Comparison of ENCODE assay signal across 1 cellular context in the genomic region with DNA sequence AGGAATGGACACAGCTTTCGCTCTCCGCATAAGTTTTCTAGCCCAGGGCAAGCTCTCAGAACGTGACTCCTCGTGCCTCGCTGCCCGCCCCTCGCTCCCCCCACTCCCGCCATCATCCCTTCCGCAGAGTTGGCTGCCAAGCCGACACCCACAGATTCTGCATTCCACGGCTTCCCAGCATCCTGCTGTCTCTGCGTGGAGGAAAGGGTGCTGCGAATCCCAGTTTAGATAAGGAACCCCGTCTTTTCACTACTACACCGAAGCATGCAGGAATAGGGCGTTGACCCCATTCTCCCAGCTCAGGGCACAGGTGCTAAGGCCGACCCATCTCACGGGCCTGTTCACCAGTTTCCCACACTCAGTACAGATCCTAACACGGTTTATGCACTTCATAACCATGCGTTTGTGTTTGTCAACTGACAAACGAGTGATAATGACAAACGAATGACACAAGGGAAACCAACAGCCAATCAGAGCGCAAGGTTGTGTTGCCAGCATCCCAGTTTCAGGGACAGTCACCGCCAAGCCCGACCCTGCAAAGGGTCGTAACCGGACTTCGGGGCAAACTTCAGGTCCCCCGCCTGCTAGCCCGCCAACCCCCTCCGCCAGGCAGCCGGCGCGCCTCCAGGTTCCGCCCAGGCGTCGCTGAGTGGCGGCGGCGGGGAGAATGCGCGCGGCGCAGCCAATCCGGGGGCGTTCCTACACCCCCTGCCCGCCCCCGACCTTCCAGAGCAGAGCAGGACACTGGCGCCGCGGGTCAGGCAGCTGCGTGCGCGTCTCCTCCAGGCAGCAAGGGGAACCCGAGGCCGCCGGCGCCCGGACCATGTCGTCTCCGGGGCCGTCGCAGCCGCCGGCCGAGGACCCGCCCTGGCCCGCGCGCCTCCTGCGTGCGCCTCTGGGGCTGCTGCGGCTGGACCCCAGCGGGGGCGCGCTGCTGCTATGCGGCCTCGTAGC.
TF ChIP-seq lines count a peak whose summit lies in the region.

A gene (plus strand): TSS at position 729 of the 954 bp plus-strand sequence. CDS start 95 bp downstream, at position 824.

TF ChIP-seq in HepG2, 621 proteins besides CTCF, POLR2A, EP300 and RAD21 (continued from another document and continues in another):
- no peak for TF ChIP-seq SMARCE1 (IDR thresholded peaks at IDR 0.05; ENCODE audit: borderline replicate concordance)
- TF ChIP-seq GATAD1 (CRISPR knock-in tag; IDR thresholded peaks at IDR 0.05): no peak
- no peak for TF ChIP-seq EZH2 (conservative IDR thresholded peaks at IDR 0.05; ENCODE audit: low read depth, low read length)
- peak; percentile 52 for TF ChIP-seq PHF21A (CRISPR knock-in tag; IDR thresholded peaks at IDR 0.05)
- TF ChIP-seq NFYB (CRISPR knock-in tag; IDR thresholded peaks at IDR 0.05): peak; percentile 87
- TF ChIP-seq SPEN (CRISPR knock-in tag; IDR thresholded peaks at IDR 0.05; ENCODE audit: low read depth): peak; percentile 48
- TF ChIP-seq PHF8 (CRISPR knock-in tag; IDR thresholded peaks at IDR 0.05): peak; percentile 53; the same call in 1 of the 2 replicates
- TF ChIP-seq ZNF598 (CRISPR knock-in tag; IDR thresholded peaks at IDR 0.05; ENCODE audit: borderline replicate concordance): no peak
- peak; percentile 75 for TF ChIP-seq ZNF501 (CRISPR knock-in tag; IDR thresholded peaks at IDR 0.05)
- TF ChIP-seq ZNF674 (CRISPR knock-in tag; IDR thresholded peaks at IDR 0.05; ENCODE audit: low read depth): no peak
- no peak for TF ChIP-seq ZKSCAN1 (IDR thresholded peaks at IDR 0.05; ENCODE audit: low read length)
- peak; percentile 15 for TF ChIP-seq HNRNPK (IDR thresholded peaks at IDR 0.05; ENCODE audit: low read depth, low read length, poor library complexity, severe bottlenecking)
- TF ChIP-seq ZNF841 (CRISPR knock-in tag; IDR thresholded peaks at IDR 0.05; ENCODE audit: borderline replicate concordance): no peak
- TF ChIP-seq GABPB1 (CRISPR knock-in tag; IDR thresholded peaks at IDR 0.05): peak; percentile 61
- TF ChIP-seq CENPX (CRISPR knock-in tag; IDR thresholded peaks at IDR 0.05): no peak
- TF ChIP-seq MXD4 (CRISPR knock-in tag; IDR thresholded peaks at IDR 0.05): no peak
- 0 out of 2 replicates have a peak, but pooled peaks have one; percentile 39 for TF ChIP-seq ZZZ3 (CRISPR knock-in tag; IDR thresholded peaks at IDR 0.05; ENCODE audit: borderline replicate concordance)
- TF ChIP-seq KLF16 (CRISPR knock-in tag; IDR thresholded peaks at IDR 0.05): peak in 1 of 2 experiments; percentile 50; a peak in 1 of 4 replicates
- peak; percentile 10; the same call in 1 of the 2 replicates for TF ChIP-seq IRF2 (CRISPR knock-in tag; IDR thresholded peaks at IDR 0.05)
- TF ChIP-seq, protein P1, sequence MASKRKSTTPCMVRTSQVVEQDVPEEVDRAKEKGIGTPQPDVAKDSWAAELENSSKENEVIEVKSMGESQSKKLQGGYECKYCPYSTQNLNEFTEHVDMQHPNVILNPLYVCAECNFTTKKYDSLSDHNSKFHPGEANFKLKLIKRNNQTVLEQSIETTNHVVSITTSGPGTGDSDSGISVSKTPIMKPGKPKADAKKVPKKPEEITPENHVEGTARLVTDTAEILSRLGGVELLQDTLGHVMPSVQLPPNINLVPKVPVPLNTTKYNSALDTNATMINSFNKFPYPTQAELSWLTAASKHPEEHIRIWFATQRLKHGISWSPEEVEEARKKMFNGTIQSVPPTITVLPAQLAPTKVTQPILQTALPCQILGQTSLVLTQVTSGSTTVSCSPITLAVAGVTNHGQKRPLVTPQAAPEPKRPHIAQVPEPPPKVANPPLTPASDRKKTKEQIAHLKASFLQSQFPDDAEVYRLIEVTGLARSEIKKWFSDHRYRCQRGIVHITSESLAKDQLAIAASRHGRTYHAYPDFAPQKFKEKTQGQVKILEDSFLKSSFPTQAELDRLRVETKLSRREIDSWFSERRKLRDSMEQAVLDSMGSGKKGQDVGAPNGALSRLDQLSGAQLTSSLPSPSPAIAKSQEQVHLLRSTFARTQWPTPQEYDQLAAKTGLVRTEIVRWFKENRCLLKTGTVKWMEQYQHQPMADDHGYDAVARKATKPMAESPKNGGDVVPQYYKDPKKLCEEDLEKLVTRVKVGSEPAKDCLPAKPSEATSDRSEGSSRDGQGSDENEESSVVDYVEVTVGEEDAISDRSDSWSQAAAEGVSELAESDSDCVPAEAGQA (IDR thresholded peaks at IDR 0.05; ENCODE audit: low read depth): no peak
- TF ChIP-seq, protein P1 (CRISPR knock-in tag; IDR thresholded peaks at IDR 0.05; ENCODE audit: borderline replicate concordance): peak; percentile 67; the same call in 1 of the 2 replicates
- no peak for TF ChIP-seq JUN (CRISPR knock-in tag; IDR thresholded peaks at IDR 0.05)
- no peak for TF ChIP-seq JDP2 (CRISPR knock-in tag; IDR thresholded peaks at IDR 0.05; ENCODE audit: borderline replicate concordance)
- TF ChIP-seq PPARG (CRISPR knock-in tag; conservative IDR thresholded peaks at IDR 0.05): no peak
- TF ChIP-seq NR3C1 (CRISPR knock-in tag; IDR thresholded peaks at IDR 0.05): no peak
- no peak for TF ChIP-seq MBD4 (IDR thresholded peaks at IDR 0.05; ENCODE audit: borderline replicate concordance, low read length)
- TF ChIP-seq JUNB (CRISPR knock-in tag; IDR thresholded peaks at IDR 0.05; ENCODE audit: borderline replicate concordance): no peak
- TF ChIP-seq, protein P2, sequence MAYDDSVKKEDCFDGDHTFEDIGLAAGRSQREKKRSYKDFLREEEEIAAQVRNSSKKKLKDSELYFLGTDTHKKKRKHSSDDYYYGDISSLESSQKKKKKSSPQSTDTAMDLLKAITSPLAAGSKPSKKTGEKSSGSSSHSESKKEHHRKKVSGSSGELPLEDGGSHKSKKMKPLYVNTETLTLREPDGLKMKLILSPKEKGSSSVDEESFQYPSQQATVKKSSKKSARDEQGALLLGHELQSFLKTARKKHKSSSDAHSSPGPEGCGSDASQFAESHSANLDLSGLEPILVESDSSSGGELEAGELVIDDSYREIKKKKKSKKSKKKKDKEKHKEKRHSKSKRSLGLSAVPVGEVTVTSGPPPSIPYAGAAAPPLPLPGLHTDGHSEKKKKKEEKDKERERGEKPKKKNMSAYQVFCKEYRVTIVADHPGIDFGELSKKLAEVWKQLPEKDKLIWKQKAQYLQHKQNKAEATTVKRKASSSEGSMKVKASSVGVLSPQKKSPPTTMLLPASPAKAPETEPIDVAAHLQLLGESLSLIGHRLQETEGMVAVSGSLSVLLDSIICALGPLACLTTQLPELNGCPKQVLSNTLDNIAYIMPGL (CRISPR knock-in tag; IDR thresholded peaks at IDR 0.05; ENCODE audit: borderline replicate concordance in 1 of 2, low read depth in 1 of 2): peak in 1 of 2 experiments; percentile 47; a peak in 1 of 4 replicates
- TF ChIP-seq NCOA2 (CRISPR knock-in tag; IDR thresholded peaks at IDR 0.05): no peak
- TF ChIP-seq RBM39 (IDR thresholded peaks at IDR 0.05; ENCODE audit: low read depth, low read length, poor library complexity, severe bottlenecking): no peak
- no peak for TF ChIP-seq DMAP1 (CRISPR knock-in tag; IDR thresholded peaks at IDR 0.05)
- TF ChIP-seq CEBPG (CRISPR knock-in tag; IDR thresholded peaks at IDR 0.05): no peak
- peak; percentile 8; the same call in 1 of the 2 replicates for TF ChIP-seq FOXA3 (CRISPR knock-in tag; IDR thresholded peaks at IDR 0.05)
- TF ChIP-seq, protein P3, sequence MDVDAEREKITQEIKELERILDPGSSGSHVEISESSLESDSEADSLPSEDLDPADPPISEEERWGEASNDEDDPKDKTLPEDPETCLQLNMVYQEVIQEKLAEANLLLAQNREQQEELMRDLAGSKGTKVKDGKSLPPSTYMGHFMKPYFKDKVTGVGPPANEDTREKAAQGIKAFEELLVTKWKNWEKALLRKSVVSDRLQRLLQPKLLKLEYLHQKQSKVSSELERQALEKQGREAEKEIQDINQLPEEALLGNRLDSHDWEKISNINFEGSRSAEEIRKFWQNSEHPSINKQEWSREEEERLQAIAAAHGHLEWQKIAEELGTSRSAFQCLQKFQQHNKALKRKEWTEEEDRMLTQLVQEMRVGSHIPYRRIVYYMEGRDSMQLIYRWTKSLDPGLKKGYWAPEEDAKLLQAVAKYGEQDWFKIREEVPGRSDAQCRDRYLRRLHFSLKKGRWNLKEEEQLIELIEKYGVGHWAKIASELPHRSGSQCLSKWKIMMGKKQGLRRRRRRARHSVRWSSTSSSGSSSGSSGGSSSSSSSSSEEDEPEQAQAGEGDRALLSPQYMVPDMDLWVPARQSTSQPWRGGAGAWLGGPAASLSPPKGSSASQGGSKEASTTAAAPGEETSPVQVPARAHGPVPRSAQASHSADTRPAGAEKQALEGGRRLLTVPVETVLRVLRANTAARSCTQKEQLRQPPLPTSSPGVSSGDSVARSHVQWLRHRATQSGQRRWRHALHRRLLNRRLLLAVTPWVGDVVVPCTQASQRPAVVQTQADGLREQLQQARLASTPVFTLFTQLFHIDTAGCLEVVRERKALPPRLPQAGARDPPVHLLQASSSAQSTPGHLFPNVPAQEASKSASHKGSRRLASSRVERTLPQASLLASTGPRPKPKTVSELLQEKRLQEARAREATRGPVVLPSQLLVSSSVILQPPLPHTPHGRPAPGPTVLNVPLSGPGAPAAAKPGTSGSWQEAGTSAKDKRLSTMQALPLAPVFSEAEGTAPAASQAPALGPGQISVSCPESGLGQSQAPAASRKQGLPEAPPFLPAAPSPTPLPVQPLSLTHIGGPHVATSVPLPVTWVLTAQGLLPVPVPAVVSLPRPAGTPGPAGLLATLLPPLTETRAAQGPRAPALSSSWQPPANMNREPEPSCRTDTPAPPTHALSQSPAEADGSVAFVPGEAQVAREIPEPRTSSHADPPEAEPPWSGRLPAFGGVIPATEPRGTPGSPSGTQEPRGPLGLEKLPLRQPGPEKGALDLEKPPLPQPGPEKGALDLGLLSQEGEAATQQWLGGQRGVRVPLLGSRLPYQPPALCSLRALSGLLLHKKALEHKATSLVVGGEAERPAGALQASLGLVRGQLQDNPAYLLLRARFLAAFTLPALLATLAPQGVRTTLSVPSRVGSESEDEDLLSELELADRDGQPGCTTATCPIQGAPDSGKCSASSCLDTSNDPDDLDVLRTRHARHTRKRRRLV (CRISPR knock-in tag; IDR thresholded peaks at IDR 0.05): no peak
- peak; percentile 33 for TF ChIP-seq TBX2 (CRISPR knock-in tag; IDR thresholded peaks at IDR 0.05; ENCODE audit: borderline replicate concordance)
- TF ChIP-seq MAFK (conservative IDR thresholded peaks at IDR 0.05 in 1 of 2, IDR thresholded peaks at IDR 0.05 in 1 of 2; ENCODE audit: low read length in 2 of 2): no peak
- TF ChIP-seq SYNCRIP (IDR thresholded peaks at IDR 0.05; ENCODE audit: insufficient read depth, low read depth, low read length): no peak
- TF ChIP-seq, protein P4, sequence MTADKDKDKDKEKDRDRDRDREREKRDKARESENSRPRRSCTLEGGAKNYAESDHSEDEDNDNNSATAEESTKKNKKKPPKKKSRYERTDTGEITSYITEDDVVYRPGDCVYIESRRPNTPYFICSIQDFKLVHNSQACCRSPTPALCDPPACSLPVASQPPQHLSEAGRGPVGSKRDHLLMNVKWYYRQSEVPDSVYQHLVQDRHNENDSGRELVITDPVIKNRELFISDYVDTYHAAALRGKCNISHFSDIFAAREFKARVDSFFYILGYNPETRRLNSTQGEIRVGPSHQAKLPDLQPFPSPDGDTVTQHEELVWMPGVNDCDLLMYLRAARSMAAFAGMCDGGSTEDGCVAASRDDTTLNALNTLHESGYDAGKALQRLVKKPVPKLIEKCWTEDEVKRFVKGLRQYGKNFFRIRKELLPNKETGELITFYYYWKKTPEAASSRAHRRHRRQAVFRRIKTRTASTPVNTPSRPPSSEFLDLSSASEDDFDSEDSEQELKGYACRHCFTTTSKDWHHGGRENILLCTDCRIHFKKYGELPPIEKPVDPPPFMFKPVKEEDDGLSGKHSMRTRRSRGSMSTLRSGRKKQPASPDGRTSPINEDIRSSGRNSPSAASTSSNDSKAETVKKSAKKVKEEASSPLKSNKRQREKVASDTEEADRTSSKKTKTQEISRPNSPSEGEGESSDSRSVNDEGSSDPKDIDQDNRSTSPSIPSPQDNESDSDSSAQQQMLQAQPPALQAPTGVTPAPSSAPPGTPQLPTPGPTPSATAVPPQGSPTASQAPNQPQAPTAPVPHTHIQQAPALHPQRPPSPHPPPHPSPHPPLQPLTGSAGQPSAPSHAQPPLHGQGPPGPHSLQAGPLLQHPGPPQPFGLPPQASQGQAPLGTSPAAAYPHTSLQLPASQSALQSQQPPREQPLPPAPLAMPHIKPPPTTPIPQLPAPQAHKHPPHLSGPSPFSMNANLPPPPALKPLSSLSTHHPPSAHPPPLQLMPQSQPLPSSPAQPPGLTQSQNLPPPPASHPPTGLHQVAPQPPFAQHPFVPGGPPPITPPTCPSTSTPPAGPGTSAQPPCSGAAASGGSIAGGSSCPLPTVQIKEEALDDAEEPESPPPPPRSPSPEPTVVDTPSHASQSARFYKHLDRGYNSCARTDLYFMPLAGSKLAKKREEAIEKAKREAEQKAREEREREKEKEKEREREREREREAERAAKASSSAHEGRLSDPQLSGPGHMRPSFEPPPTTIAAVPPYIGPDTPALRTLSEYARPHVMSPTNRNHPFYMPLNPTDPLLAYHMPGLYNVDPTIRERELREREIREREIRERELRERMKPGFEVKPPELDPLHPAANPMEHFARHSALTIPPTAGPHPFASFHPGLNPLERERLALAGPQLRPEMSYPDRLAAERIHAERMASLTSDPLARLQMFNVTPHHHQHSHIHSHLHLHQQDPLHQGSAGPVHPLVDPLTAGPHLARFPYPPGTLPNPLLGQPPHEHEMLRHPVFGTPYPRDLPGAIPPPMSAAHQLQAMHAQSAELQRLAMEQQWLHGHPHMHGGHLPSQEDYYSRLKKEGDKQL (CRISPR knock-in tag; IDR thresholded peaks at IDR 0.05; ENCODE audit: low read depth): no peak
- TF ChIP-seq HDAC6 (IDR thresholded peaks at IDR 0.05; ENCODE audit: low read depth, low read length): no peak
- TF ChIP-seq ZNF552 (CRISPR knock-in tag; IDR thresholded peaks at IDR 0.05; ENCODE audit: borderline replicate concordance): no peak
- peak; percentile 84 for TF ChIP-seq ARNT2 (CRISPR knock-in tag; IDR thresholded peaks at IDR 0.05; ENCODE audit: low read depth)
- no peak for TF ChIP-seq ZNF879 (CRISPR knock-in tag; IDR thresholded peaks at IDR 0.05)
- TF ChIP-seq ZNF121 (CRISPR knock-in tag; IDR thresholded peaks at IDR 0.05): no peak
- TF ChIP-seq TOE1 (CRISPR knock-in tag; IDR thresholded peaks at IDR 0.05): no peak
